In the genomic region with DNA sequence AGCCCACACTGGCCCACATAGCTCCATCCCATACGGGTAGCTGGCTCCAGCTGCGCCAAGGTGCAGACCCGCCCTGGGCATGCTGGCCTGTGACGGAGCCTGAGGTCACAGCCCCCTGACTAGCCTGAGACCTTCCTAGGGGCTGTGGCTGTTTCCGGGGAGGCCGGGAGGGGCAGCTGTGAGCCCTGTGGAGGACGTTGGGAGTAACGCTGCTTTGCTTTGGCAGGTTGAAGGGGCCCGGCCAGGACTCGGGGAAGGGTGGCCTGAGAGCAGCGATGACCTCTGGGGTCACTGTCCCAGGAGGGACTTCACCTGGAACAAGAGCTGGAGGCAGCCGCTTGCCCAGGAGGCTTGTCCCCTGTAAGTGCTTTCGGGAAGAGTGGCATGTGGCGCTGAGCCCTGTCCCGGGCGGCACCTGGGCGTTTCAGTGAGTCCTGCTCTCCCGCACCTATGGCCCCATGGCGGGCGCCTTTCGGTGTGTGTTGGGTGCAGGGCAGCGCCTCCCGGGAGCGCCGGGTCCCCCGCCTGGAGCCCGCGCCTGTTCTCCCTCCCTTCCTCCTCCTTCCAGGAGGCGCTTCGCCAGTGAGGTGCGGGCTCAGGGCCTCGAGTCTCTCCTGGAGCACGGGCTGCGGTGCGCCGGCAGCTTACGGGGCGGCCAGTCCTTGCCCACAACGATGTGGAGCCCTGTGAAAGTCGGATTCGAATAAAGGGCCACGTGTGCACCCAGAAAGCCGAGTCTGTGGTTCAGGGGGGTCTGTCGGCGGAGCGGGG, we compare ENCODE assay signal across 8 cellular contexts. TPM values are rescaled to one million over a fixed set of nuclear protein-coding genes. Genes with fewer than 3 reads are reported as not detected.
DNase-seq lines count a peak whose midpoint lies in the region; ATAC-seq, FAIRE-seq and TF ChIP-seq lines count a peak whose summit lies in the region.

No MANE protein-coding gene starts in this region.

- no peak for TF ChIP-seq POLR2A in testis (IDR thresholded peaks at IDR 0.05)

- CTCF ChIA-PET in activated CD4-positive, alpha-beta T cell treated with anti-CD3 and anti-CD28 coated beads for 36 hours (lab: Charles Lee), result interaction anchor here (0.6 to 3.2 kb wide), 2 partner anchors 30 to 208 kb away, joined by 3 to 21 read pairs; no protein-coding TSS in a partner anchor

- WGBS in testis, 2 donors, result 54 to 57% methylated on average over 16 to 45 of the region's 46 CpGs

- H3K9me3 Mint-ChIP-seq in activated CD4-positive, alpha-beta T cell treated with anti-CD3 and anti-CD28 coated beads for 36 hours (ENCODE audit: low read depth), result no peaks in the 10 kb centered on the region
- no peaks in the 10 kb centered on the region for H3K9me3 Mint-ChIP-seq in activated naive CD8-positive, alpha-beta T cell treated with anti-CD3 and anti-CD28 coated beads for 36 hours

- no peak for FAIRE-seq in kidney (lab: Jason Lieb, UNC)

- TF ChIP-seq CTCF in kidney (IDR thresholded peaks at IDR 0.05; ENCODE audit: borderline replicate concordance, extremely low read depth, insufficient read depth) (no peak), testis (IDR thresholded peaks at IDR 0.05) (no peak), foreskin keratinocyte (conservative IDR thresholded peaks at IDR 0.05) (no peak)

- intact Hi-C loops in activated CD4-positive, alpha-beta T cell treated with anti-CD3 and anti-CD28 coated beads for 36 hours (cut with DNase I, micrococcal nuclease), result loop anchor here in 1 of 2 experiments (2.0 kb wide), 1 partner anchor 319 kb away; a partner anchor contains a TSS
- intact Hi-C loops in kidney (cut with DNase I) (no loop called here), testis (cut with DNase I; ENCODE audit: low total_unique reads) (no loop called here)

- peak overlapping the region in 1 of 2 donors; percentile 46 for H3K9ac ChIP-seq in kidney (ENCODE audit: low read length in 2 of 2)

- H3K4me1 ChIP-seq in kidney (ENCODE audit: control insufficient read depth in 1 of 2, insufficient read depth in 1 of 2, low read depth in 1 of 2, low read length in 2 of 2) (peaks cover 22 to 54% of the 10 kb centered on the region in 2 donors), testis (peaks cover 58% of the 10 kb centered on the region), foreskin keratinocyte (peaks cover 5% of the 10 kb centered on the region)

- no peaks in the 10 kb centered on the region for H3K27me3 ChIP-seq in testis
- no peaks in the 10 kb centered on the region for H3K27me3 ChIP-seq in foreskin keratinocyte

- peak overlapping the region in 1 of 2 donors; percentile 75 for H3K4me3 ChIP-seq in kidney (ENCODE audit: low read length in 2 of 2)
- peak overlapping the region; percentile 68 to 71 for H3K4me3 ChIP-seq in testis

- POLR2A ChIA-PET in activated CD4-positive, alpha-beta T cell treated with anti-CD3 and anti-CD28 coated beads for 36 hours (lab: Charles Lee), result no interaction called here

- H3K36me3 Mint-ChIP-seq in activated CD4-positive, alpha-beta T cell treated with anti-CD3 and anti-CD28 coated beads for 36 hours (ENCODE audit: low read depth), result peaks cover 64% of the 10 kb centered on the region
- peaks cover 60% of the 10 kb centered on the region for H3K36me3 Mint-ChIP-seq in activated naive CD8-positive, alpha-beta T cell treated with anti-CD3 and anti-CD28 coated beads for 36 hours

- H3K9me3 ChIP-seq in kidney (ENCODE audit: control insufficient read depth in 1 of 2, low read length in 2 of 2) (no peaks in the 10 kb centered on the region), testis (no peaks in the 10 kb centered on the region)

- H3K4me3 Mint-ChIP-seq in activated CD4-positive, alpha-beta T cell treated with anti-CD3 and anti-CD28 coated beads for 36 hours, result peak overlapping the region; percentile 83
- peak overlapping the region; percentile 80 for H3K4me3 Mint-ChIP-seq in activated naive CD8-positive, alpha-beta T cell treated with anti-CD3 and anti-CD28 coated beads for 36 hours

- DNase-seq in activated CD4-positive, alpha-beta T cell treated with anti-CD3 and anti-CD28 coated beads for 36 hours, result no peak
- DNase-seq in activated CD4-positive, alpha-beta T cell treated with anti-CD3 and anti-CD28 coated beads for 4 hours, result no peak
- no peak for DNase-seq in activated naive CD8-positive, alpha-beta T cell treated with anti-CD3 and anti-CD28 coated beads for 36 hours
- DNase-seq in kidney (peak; percentile 88), testis (no peak), NCI-H2029 (lab: John Stamatoyannopoulos, UW) (no peak), foreskin keratinocyte (no peak)

- H3K27ac Mint-ChIP-seq in activated CD4-positive, alpha-beta T cell treated with anti-CD3 and anti-CD28 coated beads for 36 hours, result peak overlapping the region; percentile 79
- H3K27ac Mint-ChIP-seq in activated naive CD8-positive, alpha-beta T cell treated with anti-CD3 and anti-CD28 coated beads for 36 hours, result peak overlapping the region; percentile 73

- H3K27me3 Mint-ChIP-seq in activated CD4-positive, alpha-beta T cell treated with anti-CD3 and anti-CD28 coated beads for 36 hours, result no peaks in the 10 kb centered on the region
- peaks cover 4% of the 10 kb centered on the region for H3K27me3 Mint-ChIP-seq in activated naive CD8-positive, alpha-beta T cell treated with anti-CD3 and anti-CD28 coated beads for 36 hours

- ATAC-seq in activated CD4-positive, alpha-beta T cell treated with anti-CD3 and anti-CD28 coated beads for 36 hours, result no peak
- ATAC-seq in foreskin keratinocyte, result no peak
- no peak for ATAC-seq in GM21619 (IDR thresholded peaks at IDR 0.05; ENCODE audit: unreplicated experiment)

- H3K27ac ChIP-seq in kidney (ENCODE audit: low read depth in 2 of 2, low read length in 2 of 2) (peak overlapping the region; percentile 98 to 99), testis (peak overlapping the region; percentile 93 to 99), foreskin keratinocyte (no peak overlapping the region)

- H3K36me3 ChIP-seq in kidney (ENCODE audit: control insufficient read depth in 1 of 2, insufficient read depth in 2 of 2, low read length in 2 of 2) (peaks cover 17 to 42% of the 10 kb centered on the region in 2 donors), testis (ENCODE audit: low read depth, missing control alignments) (no peaks in the 10 kb centered on the region)

- H3K4me1 Mint-ChIP-seq in activated CD4-positive, alpha-beta T cell treated with anti-CD3 and anti-CD28 coated beads for 36 hours, result peaks cover 52% of the 10 kb centered on the region
- H3K4me1 Mint-ChIP-seq in activated naive CD8-positive, alpha-beta T cell treated with anti-CD3 and anti-CD28 coated beads for 36 hours, result peaks cover 42% of the 10 kb centered on the region

RNA-seq across cellular contexts. Expression of a gene that starts 1.1 kb away (rescaled TPM):
- total RNA-seq in activated CD4-positive, alpha-beta T cell treated with anti-CD3 and anti-CD28 coated beads for 36 hours, result 10 to 100 TPM; 75.3 to 88.3 TPM
- 100 to 1,000 TPM in 1 of 2 experiments, 10 to 100 TPM in 1; 99.8 to 101 TPM for total RNA-seq in activated naive CD8-positive, alpha-beta T cell treated with anti-CD3 and anti-CD28 coated beads for 36 hours
- total RNA-seq in kidney (35.3 TPM), testis (100 to 1,000 TPM; 111 to 128 TPM), foreskin keratinocyte (48.1 and 50.9 TPM in 2 replicates)
- polyA plus RNA-seq in kidney (ENCODE audit: insufficient read depth, low read depth, low replicate concordance) (94.7 TPM), testis (ENCODE audit: insufficient read depth, low read depth, low replicate concordance) (51.6 TPM), foreskin keratinocyte (79.6 and 91.6 TPM in 2 replicates)

RNA-seq across cellular contexts. Expression of a gene that starts 5.1 kb away (rescaled TPM):
- 100 to 1,000 TPM; 123 to 188 TPM for total RNA-seq in activated CD4-positive, alpha-beta T cell treated with anti-CD3 and anti-CD28 coated beads for 36 hours
- total RNA-seq in activated naive CD8-positive, alpha-beta T cell treated with anti-CD3 and anti-CD28 coated beads for 36 hours, result 100 to 1,000 TPM; 208 to 216 TPM
- 533 TPM for total RNA-seq in kidney
- 408 TPM for polyA plus RNA-seq in kidney (ENCODE audit: insufficient read depth, low read depth, low replicate concordance)
- total RNA-seq in testis, result 100 to 1,000 TPM; 621 to 661 TPM
- 483 TPM for polyA plus RNA-seq in testis (ENCODE audit: insufficient read depth, low read depth, low replicate concordance)
- total RNA-seq in foreskin keratinocyte, result 95.4 and 99.9 TPM in 2 replicates
- polyA plus RNA-seq in foreskin keratinocyte, result 128 and 129 TPM in 2 replicates

RNA-seq across cellular contexts. Expression of a gene that starts 11.4 kb away (rescaled TPM):
- total RNA-seq in activated CD4-positive, alpha-beta T cell treated with anti-CD3 and anti-CD28 coated beads for 36 hours, result not detected
- total RNA-seq in activated naive CD8-positive, alpha-beta T cell treated with anti-CD3 and anti-CD28 coated beads for 36 hours, result not detected
- total RNA-seq in kidney, result not detected
- polyA plus RNA-seq in kidney (ENCODE audit: insufficient read depth, low read depth, low replicate concordance), result not detected
- total RNA-seq in testis, result 1 to 10 TPM; 1.5 to 2.9 TPM
- polyA plus RNA-seq in testis (ENCODE audit: insufficient read depth, low read depth, low replicate concordance), result 0.61 TPM
- total RNA-seq in foreskin keratinocyte, result not detected in 2 replicates
- not detected in 2 replicates for polyA plus RNA-seq in foreskin keratinocyte

RNA-seq across cellular contexts. Expression of a gene that starts 25.9 kb away (rescaled TPM):
- 10 to 100 TPM; 46.5 to 47.9 TPM for total RNA-seq in activated CD4-positive, alpha-beta T cell treated with anti-CD3 and anti-CD28 coated beads for 36 hours
- 10 to 100 TPM; 29.3 to 29.6 TPM for total RNA-seq in activated naive CD8-positive, alpha-beta T cell treated with anti-CD3 and anti-CD28 coated beads for 36 hours
- total RNA-seq in kidney, result 205 TPM
- polyA plus RNA-seq in kidney (ENCODE audit: insufficient read depth, low read depth, low replicate concordance), result 21.3 TPM
- 10 to 100 TPM; 38.2 to 42.4 TPM for total RNA-seq in testis
- 30.3 TPM for polyA plus RNA-seq in testis (ENCODE audit: insufficient read depth, low read depth, low replicate concordance)
- total RNA-seq in foreskin keratinocyte, result 21.3 and 24.4 TPM in 2 replicates
- polyA plus RNA-seq in foreskin keratinocyte, result 16.6 and 17.7 TPM in 2 replicates

RNA-seq across cellular contexts. Expression of a gene that starts 32.7 kb away (rescaled TPM):
- total RNA-seq in activated CD4-positive, alpha-beta T cell treated with anti-CD3 and anti-CD28 coated beads for 36 hours, result 100 to 1,000 TPM; 161 to 180 TPM
- 100 to 1,000 TPM; 175 to 177 TPM for total RNA-seq in activated naive CD8-positive, alpha-beta T cell treated with anti-CD3 and anti-CD28 coated beads for 36 hours
- total RNA-seq in kidney (183 TPM), testis (100 to 1,000 TPM; 104 to 166 TPM), foreskin keratinocyte (133 and 135 TPM in 2 replicates)
- polyA plus RNA-seq in kidney (ENCODE audit: insufficient read depth, low read depth, low replicate concordance) (641 TPM), testis (ENCODE audit: insufficient read depth, low read depth, low replicate concordance) (94.5 TPM), foreskin keratinocyte (244 and 259 TPM in 2 replicates)
